Comparison of ENCODE assay signal across 8 cellular contexts in genomic region chr5:138611295-138612220, GRCh38. TPM values are rescaled to one million over a fixed set of nuclear protein-coding genes. Genes with fewer than 3 reads are reported as not detected.
DNase-seq lines count a peak whose midpoint lies in the region; ATAC-seq and TF ChIP-seq lines count a peak whose summit lies in the region.

No MANE protein-coding gene starts in this region.

- TF ChIP-seq CTCF in GM13977 (IDR thresholded peaks at IDR 0.05; ENCODE audit: extremely low read depth, insufficient read depth, missing control alignments) (peak; percentile 14), WERI-Rb-1 (IDR thresholded peaks at IDR 0.05; ENCODE audit: low read depth, low read length) (peak; percentile 65; the same call in 1 of the 2 replicates), prostate gland (IDR thresholded peaks at IDR 0.05) (no peak)

- no peak for DNase-seq in GM13977 (ENCODE audit: low spot score)
- peak; percentile 81 for DNase-seq in WERI-Rb-1
- DNase-seq in Right ventricle myocardium superior = no peak
- no peak for DNase-seq in prostate gland (ENCODE audit: low spot score)
- DNase-seq in MV-4-11 (lab: John Stamatoyannopoulos, UW) = no peak
- no peak for DNase-seq in DMS 273 (lab: John Stamatoyannopoulos, UW; ENCODE audit: unreplicated experiment)
- no peak for DNase-seq in activated T-helper 1 cell treated with anti-CD3 and anti-CD28 coated beads, Interleukin-12 subunit alpha, Interleukin-12 subunit beta, Interleukin-2, Interleukin-4 antibody, amounts not matched to agents 30 ng/mL and 10 ng/mL and 1 ng/mL, durations not matched to agents 14 hours and 24 hours and 36 hours (ENCODE audit: low spot score)
- no peak for DNase-seq in NCI-H2171 treated with DMSO at 0.1 percent for 48 hours (lab: John Stamatoyannopoulos, UW)

- in situ Hi-C loops in GM13977 (cut with MboI; ENCODE audit: low pct_unique_long_range_greater_than_20kb, low sequenced_read_pairs, unreplicated experiment) = no loop called here

- no peaks in the 10 kb centered on the region for H3K9me3 ChIP-seq in WERI-Rb-1 (ENCODE audit: severe bottlenecking)
- H3K9me3 ChIP-seq in prostate gland = no peaks in the 10 kb centered on the region

- no peaks in the 10 kb centered on the region for H3K36me3 Mint-ChIP-seq in activated T-helper 1 cell treated with anti-CD3 and anti-CD28 coated beads, Interleukin-12 subunit alpha, Interleukin-12 subunit beta, Interleukin-2, Interleukin-4 antibody, amounts not matched to agents 30 ng/mL and 10 ng/mL and 1 ng/mL, durations not matched to agents 14 hours and 24 hours and 36 hours (ENCODE audit: low read depth)

- peak; percentile 77 for ATAC-seq in Right ventricle myocardium superior (ENCODE audit: poor library complexity)

- no peak for TF ChIP-seq POLR2A in prostate gland (IDR thresholded peaks at IDR 0.05)

- no peaks in the 10 kb centered on the region for H3K9me3 Mint-ChIP-seq in activated T-helper 1 cell treated with anti-CD3 and anti-CD28 coated beads, Interleukin-12 subunit alpha, Interleukin-12 subunit beta, Interleukin-2, Interleukin-4 antibody, amounts not matched to agents 30 ng/mL and 10 ng/mL and 1 ng/mL, durations not matched to agents 14 hours and 24 hours and 36 hours

- peaks cover 12% of the 10 kb centered on the region for H3K4me1 ChIP-seq in prostate gland (replicated peaks)

- H3K27ac Mint-ChIP-seq in activated T-helper 1 cell treated with anti-CD3 and anti-CD28 coated beads, Interleukin-12 subunit alpha, Interleukin-12 subunit beta, Interleukin-2, Interleukin-4 antibody, amounts not matched to agents 30 ng/mL and 10 ng/mL and 1 ng/mL, durations not matched to agents 14 hours and 24 hours and 36 hours = no peak overlapping the region

- H3K4me3 Mint-ChIP-seq in activated T-helper 1 cell treated with anti-CD3 and anti-CD28 coated beads, Interleukin-12 subunit alpha, Interleukin-12 subunit beta, Interleukin-2, Interleukin-4 antibody, amounts not matched to agents 30 ng/mL and 10 ng/mL and 1 ng/mL, durations not matched to agents 14 hours and 24 hours and 36 hours = no peak overlapping the region

- WGBS in prostate gland = 18% methylated on average over 13 of the region's 13 CpGs

- H3K36me3 ChIP-seq in WERI-Rb-1 (no peaks in the 10 kb centered on the region), prostate gland (no peaks in the 10 kb centered on the region)

- peaks cover 54% of the 10 kb centered on the region for H3K27me3 Mint-ChIP-seq in activated T-helper 1 cell treated with anti-CD3 and anti-CD28 coated beads, Interleukin-12 subunit alpha, Interleukin-12 subunit beta, Interleukin-2, Interleukin-4 antibody, amounts not matched to agents 30 ng/mL and 10 ng/mL and 1 ng/mL, durations not matched to agents 14 hours and 24 hours and 36 hours (ENCODE audit: insufficient read depth)

- H3K4me1 Mint-ChIP-seq in activated T-helper 1 cell treated with anti-CD3 and anti-CD28 coated beads, Interleukin-12 subunit alpha, Interleukin-12 subunit beta, Interleukin-2, Interleukin-4 antibody, amounts not matched to agents 30 ng/mL and 10 ng/mL and 1 ng/mL, durations not matched to agents 14 hours and 24 hours and 36 hours (ENCODE audit: low read depth) = no peaks in the 10 kb centered on the region

- H3K27me3 ChIP-seq in WERI-Rb-1 (ENCODE audit: insufficient read depth, low read depth, severe bottlenecking) (no peaks in the 10 kb centered on the region), prostate gland (replicated peaks; ENCODE audit: insufficient read depth) (no peaks in the 10 kb centered on the region)

- H3K27ac ChIP-seq in WERI-Rb-1 = peak overlapping the region; percentile 82
- peak overlapping the region; percentile 70 to 75 for H3K27ac ChIP-seq in prostate gland

- H3K4me3 ChIP-seq in WERI-Rb-1 (ENCODE audit: low read depth, low read length) (peak overlapping the region; percentile 56), prostate gland (peak overlapping the region; percentile 16 to 17)

- intact Hi-C loops in Right ventricle myocardium superior (cut with DNase I) (no loop called here), prostate gland (cut with DNase I) (no loop called here)
- intact Hi-C loops in activated T-helper 1 cell treated with anti-CD3 and anti-CD28 coated beads, Interleukin-12 subunit alpha, Interleukin-12 subunit beta, Interleukin-2, Interleukin-4 antibody, amounts not matched to agents 30 ng/mL and 10 ng/mL and 1 ng/mL, durations not matched to agents 14 hours and 24 hours and 36 hours (cut with micrococcal nuclease) = no loop called here

RNA-seq across cellular contexts. Expression of gene HSPA9, which starts 36.4 kb away (rescaled TPM):
- total RNA-seq in Right ventricle myocardium superior = 290 TPM
- 100 to 1,000 TPM; 273 to 331 TPM for total RNA-seq in prostate gland
- total RNA-seq in activated T-helper 1 cell treated with anti-CD3 and anti-CD28 coated beads, Interleukin-12 subunit alpha, Interleukin-12 subunit beta, Interleukin-2, Interleukin-4 antibody, amounts not matched to agents 30 ng/mL and 10 ng/mL and 1 ng/mL, durations not matched to agents 14 hours and 24 hours and 36 hours = 372 and 383 TPM in 2 replicates

Comparison
In these comparisons a context has a peak if more than half of its experiments do, and no peak if none do; other contexts are left out.
1. CTCF ChIP-seq: peak in GM13977 (single experiment) and WERI-Rb-1 (single experiment); none in prostate gland (0 of 4).